In the genomic region with DNA sequence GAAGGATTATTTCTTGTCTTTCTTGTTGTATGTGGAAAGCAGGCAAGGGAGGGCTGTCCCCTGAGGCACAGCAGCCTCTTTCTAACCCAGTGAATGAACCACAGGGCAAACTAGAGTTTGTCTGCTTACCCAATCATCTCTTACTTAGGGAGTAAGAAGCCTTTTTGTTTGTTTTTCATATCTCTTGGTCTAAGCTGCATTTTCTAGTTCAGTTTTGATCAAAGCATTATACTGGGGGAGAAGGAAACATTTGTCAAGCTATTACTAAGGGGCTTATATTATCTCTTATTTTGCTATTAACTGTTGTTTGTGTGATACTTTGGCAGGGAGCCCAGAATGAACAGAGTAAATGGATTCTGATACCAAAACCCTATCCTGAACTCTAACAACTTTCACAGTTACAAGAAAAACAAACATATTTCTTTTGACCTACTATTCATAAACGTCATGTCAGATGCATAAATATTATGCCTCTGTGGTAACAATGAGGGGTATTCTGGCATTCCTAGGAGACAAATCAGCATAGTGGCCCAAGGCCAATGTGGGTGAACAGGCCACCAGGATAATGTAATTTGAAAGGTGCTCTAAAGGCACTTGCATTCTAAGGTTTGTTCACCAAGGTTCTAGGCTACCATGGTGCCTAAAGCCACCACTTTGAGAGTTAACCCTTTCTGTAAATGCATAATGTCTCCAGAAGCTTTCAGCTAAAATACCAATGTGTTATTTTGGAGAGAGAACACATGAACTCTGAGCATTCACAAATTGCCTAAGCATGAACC, we compare ENCODE assay signal across 8 cellular contexts.
DNase-seq lines count a peak whose midpoint lies in the region; ATAC-seq and TF ChIP-seq lines count a peak whose summit lies in the region.

No MANE protein-coding gene starts in this region.

- H3K27me3 Mint-ChIP-seq in CD8-positive, alpha-beta memory T cell = no peaks in the 10 kb centered on the region
- peaks cover 0 to 2% of the 10 kb centered on the region in 2 donors for H3K27me3 Mint-ChIP-seq in natural killer cell treated with Interleukin-12 subunit alpha and Interleukin-12 subunit beta and Interleukin-15 and Interleukin-18, amount 100 ng/mL, for 72 hours

- no peaks in the 10 kb centered on the region for H3K9me3 ChIP-seq in RWPE2 (ENCODE audit: severe bottlenecking)
- H3K9me3 ChIP-seq in CD8-positive, alpha-beta memory T cell (ENCODE audit: low read length) = no peaks in the 10 kb centered on the region

- POLR2A ChIA-PET in CD8-positive, alpha-beta memory T cell (lab: Charles Lee) = interaction anchor here (0.6 kb wide), 1 partner anchor 14 kb away, joined by 7 read pairs; no protein-coding TSS in a partner anchor

- H3K36me3 Mint-ChIP-seq in CD8-positive, alpha-beta memory T cell = no peaks in the 10 kb centered on the region
- H3K36me3 Mint-ChIP-seq in natural killer cell treated with Interleukin-12 subunit alpha and Interleukin-12 subunit beta and Interleukin-15 and Interleukin-18, amount 100 ng/mL, for 72 hours = no peaks in the 10 kb centered on the region

- H3K27me3 ChIP-seq in RWPE2 (ENCODE audit: insufficient read depth, poor library complexity, severe bottlenecking) = no peaks in the 10 kb centered on the region
- no peaks in the 10 kb centered on the region for H3K27me3 ChIP-seq in CD8-positive, alpha-beta memory T cell (ENCODE audit: insufficient read depth, low read length, poor library complexity, severe bottlenecking)

- peaks cover 3 to 6% (median 6%) of the 10 kb centered on the region in 3 donors for H3K4me1 Mint-ChIP-seq in CD8-positive, alpha-beta memory T cell
- H3K4me1 Mint-ChIP-seq in natural killer cell treated with Interleukin-12 subunit alpha and Interleukin-12 subunit beta and Interleukin-15 and Interleukin-18, amount 100 ng/mL, for 72 hours (ENCODE audit: low read depth in 2 of 2) = no peaks in the 10 kb centered on the region

- no peak overlapping the region for H3K4me3 Mint-ChIP-seq in CD8-positive, alpha-beta memory T cell
- H3K4me3 Mint-ChIP-seq in natural killer cell treated with Interleukin-12 subunit alpha and Interleukin-12 subunit beta and Interleukin-15 and Interleukin-18, amount 100 ng/mL, for 72 hours = no peak overlapping the region

- peak overlapping the region; percentile 38 for H3K27ac ChIP-seq in RWPE2 (ENCODE audit: poor library complexity, severe bottlenecking)
- H3K27ac ChIP-seq in skin epidermis = peak overlapping the region in 13 of 21 experiments; percentile 6 to 74 (median 45)
- no peak overlapping the region for H3K27ac ChIP-seq in CD8-positive, alpha-beta memory T cell (ENCODE audit: low read depth, low read length)

- peaks cover 28% of the 10 kb centered on the region for H3K4me1 ChIP-seq in RWPE2 (ENCODE audit: insufficient read depth, poor library complexity, severe bottlenecking)
- H3K4me1 ChIP-seq in CD8-positive, alpha-beta memory T cell (ENCODE audit: insufficient read depth, low read length) = no peaks in the 10 kb centered on the region

- no peaks in the 10 kb centered on the region for H3K9me3 Mint-ChIP-seq in CD8-positive, alpha-beta memory T cell
- no peaks in the 10 kb centered on the region for H3K9me3 Mint-ChIP-seq in natural killer cell treated with Interleukin-12 subunit alpha and Interleukin-12 subunit beta and Interleukin-15 and Interleukin-18, amount 100 ng/mL, for 72 hours

- H3K27ac Mint-ChIP-seq in CD8-positive, alpha-beta memory T cell = peak overlapping the region in 2 of 8 donors; percentile 0
- H3K27ac Mint-ChIP-seq in natural killer cell treated with Interleukin-12 subunit alpha and Interleukin-12 subunit beta and Interleukin-15 and Interleukin-18, amount 100 ng/mL, for 72 hours = no peak overlapping the region

- H3K4me3 ChIP-seq in RWPE2 (ENCODE audit: severe bottlenecking) (no peak overlapping the region), foreskin fibroblast (ENCODE audit: low read depth in 1 of 2, low read length in 2 of 2) (no peak overlapping the region), skin epidermis (no peak overlapping the region)
- no peak overlapping the region for H3K4me3 ChIP-seq in CD8-positive, alpha-beta memory T cell (ENCODE audit: low read length)

- TF ChIP-seq CTCF in RWPE2 (IDR thresholded peaks at IDR 0.05; ENCODE audit: poor library complexity, severe bottlenecking) = no peak
- TF ChIP-seq CTCF in foreskin fibroblast (IDR thresholded peaks at IDR 0.05; ENCODE audit: low read depth, low read length) = no peak

- DNase-seq in H4 (ENCODE audit: low spot score) (peak; percentile 72), RWPE2 (ENCODE audit: low spot score) (no peak), foreskin fibroblast (peak; percentile 59 to 78), Ammon's horn (ENCODE audit: low spot score) (no peak)
- no peak for DNase-seq in CD8-positive, alpha-beta memory T cell
- DNase-seq in activated CD4-positive, alpha-beta T cell treated with anti-CD3 and anti-CD28 coated beads, Interleukin-2, amount 50 U/mL, for 4 hours = no peak
- no peak for DNase-seq in natural killer cell treated with Interleukin-12 subunit alpha and Interleukin-12 subunit beta and Interleukin-15 and Interleukin-18, amount 100 ng/mL, for 72 hours (ENCODE audit: low spot score)

- peak; percentile 81 for ATAC-seq in RWPE2 (ENCODE audit: low read depth)
- ATAC-seq in natural killer cell treated with Interleukin-12 subunit alpha and Interleukin-12 subunit beta and Interleukin-15 and Interleukin-18, amount 100 ng/mL, for 72 hours = no peak

- no peaks in the 10 kb centered on the region for H3K36me3 ChIP-seq in RWPE2 (ENCODE audit: low read depth)
- H3K36me3 ChIP-seq in CD8-positive, alpha-beta memory T cell (ENCODE audit: insufficient read depth, low read length) = no peaks in the 10 kb centered on the region

- CTCF ChIA-PET in CD8-positive, alpha-beta memory T cell (lab: Charles Lee) = no interaction called here

Comparison
In these comparisons a context has a peak if more than half of its experiments do, and no peak if none do; other contexts are left out.
1. DNase-seq: peak in H4 (single experiment) and foreskin fibroblast (2 of 2); none in RWPE2 (single experiment), Ammon's horn (single experiment), CD8-positive, alpha-beta memory T cell (0 of 5), activated CD4-positive, alpha-beta T cell treated with anti-CD3 and anti-CD28 coated beads, Interleukin-2, amount 50 U/mL, for 4 hours (0 of 2) and natural killer cell treated with Interleukin-12 subunit alpha and Interleukin-12 subunit beta and Interleukin-15 and Interleukin-18, amount 100 ng/mL, for 72 hours (single experiment).